ENCODE assay signal across 21 cellular contexts in the genomic region with DNA sequence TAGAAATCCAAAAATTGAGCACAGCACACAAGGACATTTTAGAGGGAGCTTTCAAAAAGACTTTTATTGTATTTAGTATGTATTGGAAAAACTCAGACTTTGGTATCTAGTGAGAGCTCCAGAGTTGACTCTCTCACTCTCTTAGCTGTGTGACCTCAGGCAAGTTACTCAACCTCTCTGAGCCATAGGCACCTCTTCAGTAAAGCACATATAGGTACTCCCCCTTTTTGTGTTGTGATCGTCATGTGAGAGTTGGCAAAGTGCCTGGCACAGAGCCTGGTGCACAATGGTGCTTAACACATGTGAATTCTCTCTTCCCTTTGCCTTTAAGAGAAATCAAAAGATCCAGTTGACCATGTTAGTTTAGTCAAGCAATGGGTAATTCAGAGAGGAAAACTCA.
"Had no signal": no experiment of that assay in that cellular context is flagged by ENCODE, and none has a peak within 500 bp of the region (broad histone marks: within the 10 kb centered on the region; RNA-seq: fewer than 3 reads in every experiment).

No MANE protein-coding gene starts in this region.

- DNase-seq: cortex of kidney; effector memory CD8-positive, alpha-beta T cell; erythroblast; foreskin fibroblast; gastrocnemius medialis; head of caudate nucleus; left ventricle myocardium superior; lower lobe of right lung; naive thymus-derived CD8-positive, alpha-beta T cell; nephron progenitor cell; nucleus accumbens; right cardiac atrium; spleen; stimulated activated CD4-positive, alpha-beta T cell treated with anti-CD3 and anti-CD28 coated beads, Interleukin-4, amount 100 ng/mL, for 4 hours; stimulated activated naive CD8-positive, alpha-beta T cell treated with anti-CD3 and anti-CD28 coated beads, Interleukin-15, Interleukin-2, amounts not matched to agents 100 U/mL and 50 U/mL, for 24 hours; substantia nigra; testis; tibial artery had no signal

- ATAC-seq: effector memory CD8-positive, alpha-beta T cell; gastrocnemius medialis; left ventricle myocardium superior; lower lobe of right lung; naive thymus-derived CD8-positive, alpha-beta T cell; right cardiac atrium; stimulated activated memory B cell treated with anti-CD40 and anti-IgM and Interleukin-4, amounts not matched to agents 10 μg/mL and 1 μg/mL and 100 μg/mL, for 72 hours; stimulated activated naive CD8-positive, alpha-beta T cell treated with anti-CD3 and anti-CD28 coated beads, Interleukin-15, Interleukin-2, amounts not matched to agents 100 U/mL and 50 U/mL, for 24 hours had no signal

- H3K4me3 ChIP-seq: gastrocnemius medialis, lower lobe of right lung, prostate gland, skin epidermis, spleen, testis, tibial artery had no signal
